Comparison of ENCODE assay signal across 9 cellular contexts in the genomic region with DNA sequence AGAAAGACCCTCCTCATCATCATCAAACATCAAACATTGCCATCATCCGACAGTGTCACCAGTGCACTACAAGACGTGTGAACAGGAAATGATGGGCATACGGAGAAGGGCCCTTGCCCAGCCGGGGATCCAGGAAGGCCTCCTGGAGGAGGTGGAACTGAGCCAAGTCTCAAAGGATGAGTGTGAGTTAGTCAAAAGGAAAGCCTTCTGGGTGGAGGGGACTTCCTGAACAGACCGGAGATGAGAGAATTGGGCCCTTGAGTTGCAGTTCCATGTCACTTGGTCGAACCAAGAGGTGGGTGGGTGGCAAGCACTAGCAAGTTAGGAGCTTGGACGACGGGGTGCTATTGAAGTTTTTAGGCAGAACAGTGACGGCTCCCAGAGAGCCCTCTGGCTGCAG. TPM values are rescaled to one million over a fixed set of nuclear protein-coding genes. Genes with fewer than 3 reads are reported as not detected.
A peak's percentile ranks its signal among the peaks of the same experiment; 100 is the strongest.
DNase-seq lines count a peak whose midpoint lies in the region; ATAC-seq and TF ChIP-seq lines count a peak whose summit lies in the region.
"Had no signal": no experiment of that assay in that cellular context is flagged by ENCODE, and none has a peak within 500 bp of the region (broad histone marks: within the 10 kb centered on the region; RNA-seq: fewer than 3 reads in every experiment).

No MANE protein-coding gene starts in this region.

- H3K36me3 ChIP-seq in Panc1 (ENCODE audit: control insufficient read depth, insufficient read depth, low read length) (peaks cover 23% of the 10 kb centered on the region), mucosa of stomach (ENCODE audit: control insufficient read depth, insufficient read depth, low read length) (no peaks in the 10 kb centered on the region)

- CTCF ChIA-PET in Panc1 (lab: Charles Lee), result no interaction called here

- peak overlapping the region; percentile 100 for H3K27ac ChIP-seq in Panc1 (ENCODE audit: low read length)
- H3K27ac ChIP-seq: KMS-11 had no signal

- DNase-seq in GM12865 (ENCODE audit: low read depth), result peak; percentile 84
- DNase-seq in Panc1 (ENCODE audit: low read depth, low spot score), result no peak
- no peak for DNase-seq in effector CD4-positive, alpha-beta T cell
- DNase-seq: NCI-H510A treated with DMSO at 0.1 percent for 48 hours had no signal

- intact Hi-C loops in Panc1 (cut with micrococcal nuclease; ENCODE audit: unreplicated experiment), result no loop called here

- no peaks in the 10 kb centered on the region for H3K27me3 ChIP-seq in Panc1 (ENCODE audit: control insufficient read depth, insufficient read depth, low read length)
- no peaks in the 10 kb centered on the region for H3K27me3 ChIP-seq in mucosa of stomach (ENCODE audit: control insufficient read depth, insufficient read depth, low read length)

- POLR2A ChIA-PET in Panc1 (lab: Charles Lee), result no interaction called here

- BruUV-seq in Panc1 (replicated peaks; lab: Mats Ljungman, UMichigan), result no TSS peak

- H3K4me3 ChIP-seq in GM12865 (ENCODE audit: low read depth, low read length) (no peak overlapping the region), Panc1 (ENCODE audit: low read depth in 2 of 2, low read length in 2 of 2) (peak overlapping the region in 1 of 2 experiments; percentile 100; a peak in 2 of 4 replicates), mucosa of stomach (ENCODE audit: low read length) (no peak overlapping the region)

- H3K9ac ChIP-seq in mucosa of stomach (ENCODE audit: low read length), result peak overlapping the region; percentile 86
- H3K9ac ChIP-seq: KMS-11 had no signal

- ATAC-seq in GM21390 (IDR thresholded peaks at IDR 0.05; ENCODE audit: unreplicated experiment) (peak; percentile 58), Panc1 (no peak), HG02981 (IDR thresholded peaks at IDR 0.05; ENCODE audit: unreplicated experiment) (no peak), GM21619 (IDR thresholded peaks at IDR 0.05; ENCODE audit: unreplicated experiment) (no peak)

- TF ChIP-seq CTCF in GM12865 (IDR thresholded peaks at IDR 0.05; ENCODE audit: insufficient read depth, low read depth, low read length, missing control alignments) (no peak), Panc1 (IDR thresholded peaks at IDR 0.05) (no peak)

- H3K9me3 ChIP-seq in Panc1 (ENCODE audit: control insufficient read depth, insufficient read depth, low read depth, low read length) (no peaks in the 10 kb centered on the region), mucosa of stomach (ENCODE audit: control insufficient read depth, low read length) (no peaks in the 10 kb centered on the region)

- in situ Hi-C loops in Panc1 (cut with HindIII; ENCODE audit: low pct_unique_long_range_greater_than_20kb, low sequenced_read_pairs), result no loop called here

- H3K4me1 ChIP-seq in Panc1 (ENCODE audit: control insufficient read depth, insufficient read depth, low read length) (peaks cover 97% of the 10 kb centered on the region), mucosa of stomach (ENCODE audit: control insufficient read depth, insufficient read depth, low read length) (peaks cover 50% of the 10 kb centered on the region)

RNA-seq across cellular contexts. Expression of gene SEMA4B, which starts 8.5 kb away (rescaled TPM):
- total RNA-seq in Panc1 (2021; ENCODE audit: unreplicated experiment), result 600 TPM
- 1,018 TPM for polyA plus RNA-seq in Panc1 (2012; ENCODE audit: insufficient read length)

RNA-seq across cellular contexts. Expression of gene CIB1, which starts 24.1 kb away (rescaled TPM):
- 193 TPM for total RNA-seq in Panc1 (2021; ENCODE audit: unreplicated experiment)
- polyA plus RNA-seq in Panc1 (2012; ENCODE audit: insufficient read length), result 352 TPM

RNA-seq across cellular contexts. Expression of gene GDPGP1, which starts 24.4 kb away (rescaled TPM):
- total RNA-seq in Panc1 (2021; ENCODE audit: unreplicated experiment), result 22.8 TPM
- 11.7 TPM for polyA plus RNA-seq in Panc1 (2012; ENCODE audit: insufficient read length)

RNA-seq across cellular contexts. Expression of gene TTLL13, which starts 39.8 kb away (rescaled TPM):
- total RNA-seq in Panc1 (2021; ENCODE audit: unreplicated experiment), result 0.39 TPM
- 0.17 TPM for polyA plus RNA-seq in Panc1 (2012; ENCODE audit: insufficient read length)

RNA-seq across cellular contexts. Expression of gene NGRN, which starts 55.9 kb away (rescaled TPM):
- 137 TPM for total RNA-seq in Panc1 (2021; ENCODE audit: unreplicated experiment)
- polyA plus RNA-seq in Panc1 (2012; ENCODE audit: insufficient read length), result 85.4 TPM
